Comparison of ENCODE assay signal across 10 cellular contexts in the genomic region with DNA sequence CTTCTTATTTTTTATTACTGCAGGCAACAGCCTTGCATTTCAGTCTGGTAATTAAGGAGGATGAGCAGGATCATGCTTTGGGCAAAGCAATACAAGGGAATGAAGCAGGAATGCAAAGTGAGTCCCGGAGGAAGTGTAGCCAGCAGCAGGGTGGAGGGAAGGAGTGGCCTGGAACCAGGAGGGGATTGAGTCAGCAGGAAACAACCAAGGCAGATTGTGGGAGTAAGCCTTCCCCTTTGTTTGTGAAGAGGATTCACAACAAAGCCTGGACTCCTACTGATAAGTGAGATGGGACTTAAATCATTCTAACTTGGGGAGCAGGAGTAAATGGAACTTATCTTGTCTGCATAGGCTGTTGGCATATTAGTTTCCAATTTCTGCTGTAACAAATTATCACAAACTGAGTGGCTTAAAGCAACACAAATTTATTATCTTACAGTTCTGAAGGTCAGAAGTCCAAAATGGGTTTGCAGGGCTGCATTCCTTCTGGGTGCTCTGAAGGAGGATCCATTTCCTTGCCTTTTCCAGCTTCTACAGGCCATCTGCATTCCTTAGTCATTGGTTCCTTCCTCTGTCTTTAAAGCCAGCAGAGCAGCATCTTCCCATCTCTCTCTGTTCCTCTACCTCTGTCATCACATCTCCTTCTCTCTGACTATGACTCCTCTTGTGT.
DNase-seq lines count a peak whose midpoint lies in the region; ATAC-seq lines count a peak whose summit lies in the region.
"Had no signal": no experiment of that assay in that cellular context is flagged by ENCODE, and none has a peak within 500 bp of the region (broad histone marks: within the 10 kb centered on the region; RNA-seq: fewer than 3 reads in every experiment).

No MANE protein-coding gene starts in this region.

- ATAC-seq in GM18502 (IDR thresholded peaks at IDR 0.05; ENCODE audit: poor library complexity, unreplicated experiment) (no peak), HG02588 (IDR thresholded peaks at IDR 0.05; ENCODE audit: unreplicated experiment) (no peak), GM19452 (IDR thresholded peaks at IDR 0.05; ENCODE audit: unreplicated experiment) (no peak), HG03280 (IDR thresholded peaks at IDR 0.05; ENCODE audit: unreplicated experiment) (no peak)

- in situ Hi-C loops in ACHN (cut with HindIII; ENCODE audit: low pct_ligation_motif_present, low pct_unique_long_range_greater_than_20kb, low sequenced_read_pairs): no loop called here

- DNase-seq in ACHN (peak; percentile 34), HT1080 (ENCODE audit: low read depth) (peak; percentile 78), astrocyte of the hippocampus (ENCODE audit: low read depth, low spot score) (peak; percentile 66), iPS-NIHi7 (ENCODE audit: extremely low spot score) (peak; percentile 82)
- DNase-seq: Right ventricle myocardium superior, upper lobe of left lung had no signal
